ENCODE assay signal across 1 cellular context in the genomic region with DNA sequence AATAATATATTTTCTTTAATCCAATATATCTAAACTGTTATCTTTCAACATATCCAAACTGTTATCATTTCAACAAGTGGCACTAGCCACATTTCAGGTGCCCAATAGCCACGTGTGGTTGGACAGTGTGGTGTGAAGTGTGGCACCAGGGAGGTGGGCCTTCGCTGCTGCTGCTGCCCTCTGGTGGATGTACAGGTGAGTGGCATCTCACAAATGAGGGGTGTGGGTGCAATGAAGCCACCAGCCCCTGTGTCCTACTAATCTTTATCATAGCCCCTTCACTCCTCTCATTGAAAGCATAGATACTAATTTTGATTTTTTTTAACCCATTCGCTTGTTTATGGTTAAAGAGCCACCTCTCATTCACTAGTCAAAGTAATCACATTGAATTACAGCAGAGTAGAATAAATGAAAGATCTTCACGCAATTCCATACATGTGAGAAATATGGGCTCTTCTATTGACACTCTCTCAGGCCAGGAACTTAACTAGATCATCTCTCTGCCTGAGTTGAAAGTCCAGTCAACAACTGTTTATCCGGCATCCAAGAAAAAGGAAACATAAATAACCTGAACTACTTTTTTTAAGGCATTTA.
TF ChIP-seq lines count a peak whose summit lies in the region.

No MANE protein-coding gene starts in this region.

TF ChIP-seq in GM23338, 12 proteins besides CTCF, POLR2A, EP300 and RAD21 (continued from another document):
- TF ChIP-seq, protein P1, sequence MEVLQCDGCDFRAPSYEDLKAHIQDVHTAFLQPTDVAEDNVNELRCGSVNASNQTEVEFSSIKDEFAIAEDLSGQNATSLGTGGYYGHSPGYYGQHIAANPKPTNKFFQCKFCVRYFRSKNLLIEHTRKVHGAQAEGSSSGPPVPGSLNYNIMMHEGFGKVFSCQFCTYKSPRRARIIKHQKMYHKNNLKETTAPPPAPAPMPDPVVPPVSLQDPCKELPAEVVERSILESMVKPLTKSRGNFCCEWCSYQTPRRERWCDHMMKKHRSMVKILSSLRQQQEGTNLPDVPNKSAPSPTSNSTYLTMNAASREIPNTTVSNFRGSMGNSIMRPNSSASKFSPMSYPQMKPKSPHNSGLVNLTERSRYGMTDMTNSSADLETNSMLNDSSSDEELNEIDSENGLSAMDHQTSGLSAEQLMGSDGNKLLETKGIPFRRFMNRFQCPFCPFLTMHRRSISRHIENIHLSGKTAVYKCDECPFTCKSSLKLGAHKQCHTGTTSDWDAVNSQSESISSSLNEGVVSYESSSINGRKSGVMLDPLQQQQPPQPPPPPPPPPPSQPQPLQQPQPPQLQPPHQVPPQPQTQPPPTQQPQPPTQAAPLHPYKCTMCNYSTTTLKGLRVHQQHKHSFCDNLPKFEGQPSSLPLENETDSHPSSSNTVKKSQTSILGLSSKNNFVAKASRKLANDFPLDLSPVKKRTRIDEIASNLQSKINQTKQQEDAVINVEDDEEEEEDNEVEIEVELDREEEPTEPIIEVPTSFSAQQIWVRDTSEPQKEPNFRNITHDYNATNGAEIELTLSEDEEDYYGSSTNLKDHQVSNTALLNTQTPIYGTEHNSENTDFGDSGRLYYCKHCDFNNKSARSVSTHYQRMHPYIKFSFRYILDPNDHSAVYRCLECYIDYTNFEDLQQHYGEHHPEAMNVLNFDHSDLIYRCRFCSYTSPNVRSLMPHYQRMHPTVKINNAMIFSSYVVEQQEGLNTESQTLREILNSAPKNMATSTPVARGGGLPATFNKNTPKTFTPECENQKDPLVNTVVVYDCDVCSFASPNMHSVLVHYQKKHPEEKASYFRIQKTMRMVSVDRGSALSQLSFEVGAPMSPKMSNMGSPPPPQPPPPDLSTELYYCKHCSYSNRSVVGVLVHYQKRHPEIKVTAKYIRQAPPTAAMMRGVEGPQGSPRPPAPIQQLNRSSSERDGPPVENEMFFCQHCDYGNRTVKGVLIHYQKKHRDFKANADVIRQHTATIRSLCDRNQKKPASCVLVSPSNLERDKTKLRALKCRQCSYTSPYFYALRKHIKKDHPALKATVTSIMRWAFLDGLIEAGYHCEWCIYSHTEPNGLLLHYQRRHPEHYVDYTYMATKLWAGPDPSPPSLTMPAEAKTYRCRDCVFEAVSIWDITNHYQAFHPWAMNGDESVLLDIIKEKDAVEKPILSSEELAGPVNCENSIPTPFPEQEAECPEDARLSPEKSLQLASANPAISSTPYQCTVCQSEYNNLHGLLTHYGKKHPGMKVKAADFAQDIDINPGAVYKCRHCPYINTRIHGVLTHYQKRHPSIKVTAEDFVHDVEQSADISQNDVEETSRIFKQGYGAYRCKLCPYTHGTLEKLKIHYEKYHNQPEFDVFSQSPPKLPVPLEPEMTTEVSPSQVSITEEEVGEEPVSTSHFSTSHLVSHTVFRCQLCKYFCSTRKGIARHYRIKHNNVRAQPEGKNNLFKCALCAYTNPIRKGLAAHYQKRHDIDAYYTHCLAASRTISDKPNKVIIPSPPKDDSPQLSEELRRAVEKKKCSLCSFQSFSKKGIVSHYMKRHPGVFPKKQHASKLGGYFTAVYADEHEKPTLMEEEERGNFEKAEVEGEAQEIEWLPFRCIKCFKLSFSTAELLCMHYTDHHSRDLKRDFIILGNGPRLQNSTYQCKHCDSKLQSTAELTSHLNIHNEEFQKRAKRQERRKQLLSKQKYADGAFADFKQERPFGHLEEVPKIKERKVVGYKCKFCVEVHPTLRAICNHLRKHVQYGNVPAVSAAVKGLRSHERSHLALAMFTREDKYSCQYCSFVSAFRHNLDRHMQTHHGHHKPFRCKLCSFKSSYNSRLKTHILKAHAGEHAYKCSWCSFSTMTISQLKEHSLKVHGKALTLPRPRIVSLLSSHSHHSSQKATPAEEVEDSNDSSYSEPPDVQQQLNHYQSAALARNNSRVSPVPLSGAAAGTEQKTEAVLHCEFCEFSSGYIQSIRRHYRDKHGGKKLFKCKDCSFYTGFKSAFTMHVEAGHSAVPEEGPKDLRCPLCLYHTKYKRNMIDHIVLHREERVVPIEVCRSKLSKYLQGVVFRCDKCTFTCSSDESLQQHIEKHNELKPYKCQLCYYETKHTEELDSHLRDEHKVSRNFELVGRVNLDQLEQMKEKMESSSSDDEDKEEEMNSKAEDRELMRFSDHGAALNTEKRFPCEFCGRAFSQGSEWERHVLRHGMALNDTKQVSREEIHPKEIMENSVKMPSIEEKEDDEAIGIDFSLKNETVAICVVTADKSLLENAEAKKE (CRISPR knock-in tag; IDR thresholded peaks at IDR 0.05) = no peak
TF ChIP-seq in GM23338: peak in this region for 0.
